8 cellular contexts compared by ENCODE assay signal in genomic region chr17:42566215-42566872, GRCh38. TPM values are rescaled to one million over a fixed set of nuclear protein-coding genes. Genes with fewer than 3 reads are reported as not detected.
A peak's percentile ranks its signal among the peaks of the same experiment; 100 is the strongest.
DNase-seq lines count a peak whose midpoint lies in the region; ATAC-seq and TF ChIP-seq lines count a peak whose summit lies in the region.

No MANE protein-coding gene starts in this region.

- TF ChIP-seq POLR2A in esophagus muscularis mucosa (IDR thresholded peaks at IDR 0.05; ENCODE audit: low read depth): no peak

- no peaks in the 10 kb centered on the region for H3K27me3 ChIP-seq in PC-3 (ENCODE audit: low read length)
- no peaks in the 10 kb centered on the region for H3K27me3 ChIP-seq in esophagus muscularis mucosa

- POLR2A ChIA-PET in PC-3 (lab: Charles Lee; ENCODE audit: unreplicated experiment): no interaction called here

- H3K9me3 ChIP-seq in PC-3 (ENCODE audit: low read length): no peaks in the 10 kb centered on the region
- H3K9me3 ChIP-seq in esophagus muscularis mucosa: no peaks in the 10 kb centered on the region

- H3F3A ChIP-seq in PC-3 (ENCODE audit: low read length, unreplicated experiment): no peaks in the 10 kb centered on the region

- no TSS peak for BruUV-seq in PC-3 (replicated peaks; lab: Mats Ljungman, UMichigan)

- peak overlapping the region; percentile 92 for H3K4me2 ChIP-seq in PC-3 (ENCODE audit: low read length)

- H3K27ac ChIP-seq in PC-3 (ENCODE audit: low read length) (no peak overlapping the region), esophagus muscularis mucosa (replicated peaks in 1 of 4) (peak overlapping the region; percentile 90 to 97 (median 94))

- no peaks in the 10 kb centered on the region for H4K20me1 ChIP-seq in PC-3 (ENCODE audit: low read length)

- H3K36me3 ChIP-seq in PC-3 (ENCODE audit: low read depth, low read length) (peaks cover 16% of the 10 kb centered on the region; the same call in 1 of the 2 replicates), esophagus muscularis mucosa (peaks cover 32 to 60% (median 56%) of the 10 kb centered on the region in 4 donors)

- intact Hi-C loops in PC-3 (cut with micrococcal nuclease) (no loop called here), esophagus muscularis mucosa (cut with DNase I) (no loop called here), posterior vena cava (cut with DNase I) (no loop called here)

- H2AFZ ChIP-seq in PC-3 (ENCODE audit: low read length): peak overlapping the region; percentile 37; the same call in 1 of the 2 replicates

- TF ChIP-seq CTCF in PC-3 (conservative IDR thresholded peaks at IDR 0.05; ENCODE audit: low read depth, low read length): no peak
- TF ChIP-seq CTCF in esophagus muscularis mucosa (IDR thresholded peaks at IDR 0.05): no peak

- ATAC-seq in PC-3 (no peak; the same call in 1 of the 2 replicates), GM21390 (IDR thresholded peaks at IDR 0.05; ENCODE audit: unreplicated experiment) (no peak)

- no peaks in the 10 kb centered on the region for H3K9me2 ChIP-seq in PC-3 (replicated peaks; ENCODE audit: low read length)

- 27% methylated on average over 25 of the region's 28 CpGs for WGBS in esophagus muscularis mucosa

- H3K4me3 ChIP-seq in GM08714 (ENCODE audit: low read length) (peak overlapping the region; percentile 16; the same call in 1 of the 2 replicates), PC-3 (ENCODE audit: low read length) (peak overlapping the region; percentile 88; the same call in 1 of the 2 replicates), esophagus muscularis mucosa (peak overlapping the region; percentile 68 to 99 (median 98))

- CTCF ChIA-PET in PC-3 (lab: Charles Lee): no interaction called here

- DNase-seq in PC-3: no peak
- DNase-seq in esophagus muscularis mucosa (ENCODE audit: extremely low spot score): no peak
- peak; percentile 62 for DNase-seq in posterior vena cava (ENCODE audit: low spot score)
- no peak for DNase-seq in islet precursor cell
- no peak for DNase-seq in NCI-H1105 treated with DMSO at 0.1 percent for 48 hours (lab: John Stamatoyannopoulos, UW)
- no peak for DNase-seq in medulla oblongata (ENCODE audit: extremely low spot score)

- peaks cover 54% of the 10 kb centered on the region for H3K79me2 ChIP-seq in PC-3 (ENCODE audit: low read length)

- H3K9ac ChIP-seq in PC-3 (ENCODE audit: low read length): peak overlapping the region; percentile 82; the same call in 1 of the 2 replicates

- peaks cover 24% of the 10 kb centered on the region for H3K4me1 ChIP-seq in PC-3 (ENCODE audit: insufficient read depth, low read length)
- H3K4me1 ChIP-seq in esophagus muscularis mucosa: peaks cover 42 to 74% (median 54%) of the 10 kb centered on the region in 4 donors

- no peak for TF ChIP-seq EP300 in esophagus muscularis mucosa (IDR thresholded peaks at IDR 0.05)

RNA-seq across cellular contexts. Expression of gene MLX, which starts 0.6 kb away (rescaled TPM):
- total RNA-seq in PC-3 (2014; rRNA removed) (25.8 and 26.2 TPM in 2 replicates), esophagus muscularis mucosa (10 to 100 TPM; 24.9 to 34.5 (median 29.3) TPM), posterior vena cava (10 to 100 TPM; 27.5 to 28.5 TPM)

RNA-seq across cellular contexts. Expression of gene COASY, which starts 4.4 kb away (rescaled TPM):
- total RNA-seq in PC-3 (2014; rRNA removed) (33.3 and 54.3 TPM in 2 replicates), esophagus muscularis mucosa (10 to 100 TPM; 13.4 to 27.5 (median 22.4) TPM), posterior vena cava (10 to 100 TPM; 34.0 TPM)

RNA-seq across cellular contexts. Expression of gene PSMC3IP, which starts 11.2 kb away (rescaled TPM):
- total RNA-seq in PC-3 (2014; rRNA removed): 20.3 and 24.1 TPM in 2 replicates
- total RNA-seq in esophagus muscularis mucosa: 1 to 10 TPM; 2.2 to 5.0 (median 4.2) TPM
- total RNA-seq in posterior vena cava: 1 to 10 TPM; 4.1 to 4.7 TPM

RNA-seq across cellular contexts. Expression of gene HSD17B1, which starts 13.6 kb away (rescaled TPM):
- total RNA-seq in PC-3 (2014; rRNA removed) (0.86 and 1.5 TPM in 2 replicates), esophagus muscularis mucosa (1 to 10 TPM in 1 of 4 donors, under 1 TPM in 3; 0.13 to 2.5 (median 0.62) TPM), posterior vena cava (1 to 10 TPM in 1 of 2 donors, under 1 TPM in 1; 0.67 to 1.2 TPM)

RNA-seq across cellular contexts. Expression of gene NAGLU, which starts 30.3 kb away (rescaled TPM):
- 4.9 and 9.8 TPM in 2 replicates for total RNA-seq in PC-3 (2014; rRNA removed)
- 10 to 100 TPM; 27.8 to 36.6 (median 31.8) TPM for total RNA-seq in esophagus muscularis mucosa
- 10 to 100 TPM; 27.1 to 36.0 TPM for total RNA-seq in posterior vena cava

Comparison
In these comparisons a context has a peak if more than half of its experiments do, and no peak if none do; other contexts are left out.
1. H3K4me3 ChIP-seq: peak in every context shown above with its lines; median percentile 98 in esophagus muscularis mucosa; 88 in PC-3; 16 in GM08714.